Comparison of ENCODE assay signal across 8 cellular contexts in the genomic region with DNA sequence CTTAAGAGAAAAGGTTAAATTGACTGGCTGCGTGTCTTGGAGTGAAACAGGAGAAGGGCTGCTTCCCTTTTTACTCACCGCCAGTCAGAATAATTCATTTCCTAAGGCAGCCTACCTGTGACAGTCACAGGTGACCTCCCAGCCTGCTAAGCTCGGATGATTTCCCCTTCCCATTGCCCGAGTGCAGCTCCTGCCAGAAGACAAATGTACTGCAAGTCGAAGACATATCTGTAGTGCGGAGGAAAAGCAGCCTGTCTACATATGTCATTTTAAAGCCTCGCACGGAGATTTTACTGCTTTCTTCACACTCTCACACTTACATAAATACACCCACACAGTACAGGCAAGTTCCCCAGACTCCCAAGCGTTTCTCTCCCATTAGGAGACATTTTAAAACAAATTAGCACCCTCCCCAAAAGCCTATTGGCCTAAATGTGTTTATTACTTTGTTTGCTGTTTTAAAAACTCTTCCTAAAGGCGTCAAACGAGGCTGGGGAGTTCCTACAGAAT.
DNase-seq lines count a peak whose midpoint lies in the region; ATAC-seq and TF ChIP-seq lines count a peak whose summit lies in the region.

No MANE protein-coding gene starts in this region.

- intact Hi-C loops in body of pancreas (cut with DNase I) = no loop called here

- no peaks in the 10 kb centered on the region for H3K36me3 ChIP-seq in body of pancreas (replicated peaks in 1 of 2; ENCODE audit: insufficient read depth in 1 of 2, low read depth in 2 of 2)

- H3K27ac Mint-ChIP-seq in type B pancreatic cell = peak overlapping the region; percentile 92

- peak overlapping the region; percentile 44; the same call in 1 of the 2 replicates for H3K27ac ChIP-seq in C4-2B
- peak overlapping the region in 3 of 4 donors; percentile 58 to 82 (median 65) for H3K27ac ChIP-seq in body of pancreas

- H3K27me3 Mint-ChIP-seq in type B pancreatic cell = peaks cover 13% of the 10 kb centered on the region

- H3K9me3 Mint-ChIP-seq in type B pancreatic cell = no peaks in the 10 kb centered on the region

- H3K4me3 Mint-ChIP-seq in type B pancreatic cell = peak overlapping the region; percentile 76

- DNase-seq in body of pancreas (peak in 1 of 4 donors; percentile 25), kidney glomerular epithelial cell (lab: John Stamatoyannopoulos, UW) (peak; percentile 86), type B pancreatic cell (ENCODE audit: extremely low spot score, unreplicated experiment) (no peak), GDM1 (lab: John Stamatoyannopoulos, UW) (no peak)
- no peak for DNase-seq in stimulated activated CD8-positive, alpha-beta memory T cell treated with anti-CD3 and anti-CD28 coated beads, Interleukin-4, amount 100 ng/mL, for 48 hours

- no peaks in the 10 kb centered on the region for H3K9me3 ChIP-seq in body of pancreas

- TF ChIP-seq POLR2A in body of pancreas (IDR thresholded peaks at IDR 0.05) = no peak

- H3K4me1 Mint-ChIP-seq in type B pancreatic cell (ENCODE audit: unreplicated experiment) = peaks cover 66% of the 10 kb centered on the region

- no peak overlapping the region for H3K4me3 ChIP-seq in body of pancreas

- peaks cover 56% of the 10 kb centered on the region for H3K4me1 ChIP-seq in body of pancreas

- ATAC-seq in GM19467 (IDR thresholded peaks at IDR 0.05; ENCODE audit: unreplicated experiment) = peak; percentile 45
- peak; percentile 55 for ATAC-seq in HG03460 (IDR thresholded peaks at IDR 0.05; ENCODE audit: unreplicated experiment)
- no peak for ATAC-seq in body of pancreas

- TF ChIP-seq CTCF in C4-2B (conservative IDR thresholded peaks at IDR 0.05) = no peak
- TF ChIP-seq CTCF in body of pancreas (IDR thresholded peaks at IDR 0.05) = no peak
- no peak for TF ChIP-seq CTCF in type B pancreatic cell (conservative IDR thresholded peaks at IDR 0.05)

- no peaks in the 10 kb centered on the region for H3K27me3 ChIP-seq in body of pancreas

- no peaks in the 10 kb centered on the region for H3K36me3 Mint-ChIP-seq in type B pancreatic cell

- WGBS in body of pancreas, 2 donors = 63 to 78% methylated on average over 11 of the region's 11 CpGs
